In the genomic region with DNA sequence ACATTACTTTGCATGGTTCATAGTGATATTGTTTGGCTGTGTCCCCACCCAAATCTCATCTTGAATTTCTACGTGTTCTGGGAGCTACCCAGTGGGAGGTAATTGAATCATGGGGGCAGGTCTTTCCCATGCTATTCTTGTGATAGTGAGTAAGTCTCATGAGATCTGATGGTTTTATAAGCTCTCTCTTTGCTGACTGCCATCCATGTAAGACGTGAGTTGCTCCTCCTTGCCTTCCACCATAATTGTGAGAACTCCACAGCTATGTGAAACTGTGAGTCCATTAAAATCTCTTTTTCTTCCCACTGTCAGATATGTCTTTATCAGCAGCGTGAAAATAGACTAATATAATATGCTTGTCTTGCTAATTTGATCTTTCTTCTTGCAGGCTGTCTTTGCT, we compare ENCODE assay signal across 8 cellular contexts.
"Had no signal": no experiment of that assay in that cellular context is flagged by ENCODE, and none has a peak within 500 bp of the region (broad histone marks: within the 10 kb centered on the region; RNA-seq: fewer than 3 reads in every experiment).

No MANE protein-coding gene starts in this region.

- FAIRE-seq: G401.6, GM12878, GM12891, GM12892, GM18507, GM19239 had no signal

- H3K4me3 ChIP-seq: GM12878 had no signal

- ATAC-seq: GM12878 had no signal

- DNase-seq: GDM1, GF-D8 had no signal
